ENCODE assay signal across 21 cellular contexts in genomic region chr22:22214819-22215329, GRCh38. TPM values are rescaled to one million over a fixed set of nuclear protein-coding genes. Genes with fewer than 3 reads are reported as not detected.
DNase-seq lines count a peak whose midpoint lies in the region; ATAC-seq and TF ChIP-seq lines count a peak whose summit lies in the region.
"Had no signal": no experiment of that assay in that cellular context is flagged by ENCODE, and none has a peak within 500 bp of the region (broad histone marks: within the 10 kb centered on the region; RNA-seq: fewer than 3 reads in every experiment).

No MANE protein-coding gene starts in this region.

- H3K27me3 ChIP-seq in Karpas-422 (ENCODE audit: low read length): no peaks in the 10 kb centered on the region

- no peaks in the 10 kb centered on the region for H3K36me3 ChIP-seq in Karpas-422 (ENCODE audit: insufficient read depth, low read length)

- no peak overlapping the region for H3K27ac ChIP-seq in Karpas-422 (ENCODE audit: low read length)

- in situ Hi-C loops in GM18951 (cut with MboI; ENCODE audit: low sequenced_read_pairs, unreplicated experiment): no loop called here

- no peak for ATAC-seq in GM21619 (IDR thresholded peaks at IDR 0.05; ENCODE audit: unreplicated experiment)
- no peak for ATAC-seq in activated naive CD8-positive, alpha-beta T cell treated with anti-CD3 and anti-CD28 coated beads, Interleukin-2, amount 50 U/mL, for 24 hours

- no peaks in the 10 kb centered on the region for H3K9me2 ChIP-seq in Karpas-422 (replicated peaks; ENCODE audit: insufficient read depth, low read length)
- H3K9me2 ChIP-seq: SK-N-SH had no signal

- H3K4me3 Mint-ChIP-seq in activated naive CD8-positive, alpha-beta T cell treated with anti-CD3 and anti-CD28 coated beads, Interleukin-2, amount 50 U/mL, for 24 hours: no peak overlapping the region
- H3K4me3 Mint-ChIP-seq: CD4-positive, alpha-beta memory T cell had no signal

- H3K9me3 Mint-ChIP-seq in activated naive CD8-positive, alpha-beta T cell treated with anti-CD3 and anti-CD28 coated beads, Interleukin-2, amount 50 U/mL, for 24 hours: no peaks in the 10 kb centered on the region
- H3K9me3 Mint-ChIP-seq: CD4-positive, alpha-beta memory T cell had no signal

- H4K20me1 ChIP-seq in Karpas-422 (ENCODE audit: insufficient read depth, low read depth, low read length): no peaks in the 10 kb centered on the region

- no peak for DNase-seq in Karpas-422
- peak; percentile 55 for DNase-seq in islet precursor cell
- DNase-seq in ureter (ENCODE audit: low spot score): peak; percentile 15
- no peak for DNase-seq in activated naive CD8-positive, alpha-beta T cell treated with anti-CD3 and anti-CD28 coated beads, Interleukin-2, amount 50 U/mL, for 24 hours
- DNase-seq in COLO829 (ENCODE audit: low spot score): no peak
- DNase-seq: ACHN; AML-193; CD4-positive, alpha-beta memory T cell; KBM-7; NCI-H1092 treated with DMSO at 0.1 percent for 48 hours; NCI-H2107; NCI-H2227 treated with DMSO at 0.1 percent for 48 hours; NCI-H524; SHP77; SK-N-SH; T-helper 1 cell had no signal

- no peak overlapping the region for H3K27ac Mint-ChIP-seq in activated naive CD8-positive, alpha-beta T cell treated with anti-CD3 and anti-CD28 coated beads, Interleukin-2, amount 50 U/mL, for 24 hours
- H3K27ac Mint-ChIP-seq: CD4-positive, alpha-beta memory T cell had no signal

- no peak overlapping the region for H3K9ac ChIP-seq in Karpas-422 (ENCODE audit: low read length)
- H3K9ac ChIP-seq: SK-N-SH had no signal

- H3K4me2 ChIP-seq in Karpas-422 (ENCODE audit: low read depth, low read length, poor library complexity, severe bottlenecking): no peak overlapping the region
- H3K4me2 ChIP-seq: SK-N-SH had no signal

- H3K4me1 Mint-ChIP-seq in activated naive CD8-positive, alpha-beta T cell treated with anti-CD3 and anti-CD28 coated beads, Interleukin-2, amount 50 U/mL, for 24 hours: peaks cover 26% of the 10 kb centered on the region

- H3K4me1 ChIP-seq in Karpas-422 (ENCODE audit: low read length): peaks cover 15% of the 10 kb centered on the region

- no peaks in the 10 kb centered on the region for H3K9me3 ChIP-seq in Karpas-422 (ENCODE audit: low read length)
- H3K9me3 ChIP-seq: SK-N-SH had no signal

- peak overlapping the region; percentile 69; the same call in 1 of the 2 replicates for H2AFZ ChIP-seq in Karpas-422 (ENCODE audit: low read length)

- TF ChIP-seq POLR2A in GM18951 (IDR thresholded peaks at IDR 0.05; ENCODE audit: extremely low read depth, insufficient read depth, insufficient read length): peak; percentile 25

- H3K36me3 Mint-ChIP-seq in activated naive CD8-positive, alpha-beta T cell treated with anti-CD3 and anti-CD28 coated beads, Interleukin-2, amount 50 U/mL, for 24 hours (ENCODE audit: low read depth): no peaks in the 10 kb centered on the region
- H3K36me3 Mint-ChIP-seq: CD4-positive, alpha-beta memory T cell had no signal

- no peak overlapping the region for H3K4me3 ChIP-seq in Karpas-422 (ENCODE audit: low read length)

- H3K27me3 Mint-ChIP-seq in activated naive CD8-positive, alpha-beta T cell treated with anti-CD3 and anti-CD28 coated beads, Interleukin-2, amount 50 U/mL, for 24 hours: peaks cover 2% of the 10 kb centered on the region
- H3K27me3 Mint-ChIP-seq: CD4-positive, alpha-beta memory T cell had no signal

- H3K79me2 ChIP-seq in Karpas-422 (ENCODE audit: low read length): no peaks in the 10 kb centered on the region

RNA-seq across cellular contexts. Expression of gene VPREB1, which starts 29.7 kb away (rescaled TPM):
- total RNA-seq in Karpas-422 (2014; rRNA removed; shearing (Covaris generic); ENCODE audit: low replicate concordance): not detected in 2 replicates
- total RNA-seq in ureter: not detected
- total RNA-seq: CD4-positive, alpha-beta memory T cell; H1; HT1080; M059J had no signal

Comparison
In these comparisons a context has a peak if more than half of its experiments do, and no peak if none do; other contexts are left out.
1. DNase-seq: peak in islet precursor cell (single experiment) and ureter (single experiment); none in Karpas-422 (single experiment), activated naive CD8-positive, alpha-beta T cell treated with anti-CD3 and anti-CD28 coated beads, Interleukin-2, amount 50 U/mL, for 24 hours (single experiment) and COLO829 (single experiment).